ENCODE assay signal across 8 cellular contexts in the genomic region with DNA sequence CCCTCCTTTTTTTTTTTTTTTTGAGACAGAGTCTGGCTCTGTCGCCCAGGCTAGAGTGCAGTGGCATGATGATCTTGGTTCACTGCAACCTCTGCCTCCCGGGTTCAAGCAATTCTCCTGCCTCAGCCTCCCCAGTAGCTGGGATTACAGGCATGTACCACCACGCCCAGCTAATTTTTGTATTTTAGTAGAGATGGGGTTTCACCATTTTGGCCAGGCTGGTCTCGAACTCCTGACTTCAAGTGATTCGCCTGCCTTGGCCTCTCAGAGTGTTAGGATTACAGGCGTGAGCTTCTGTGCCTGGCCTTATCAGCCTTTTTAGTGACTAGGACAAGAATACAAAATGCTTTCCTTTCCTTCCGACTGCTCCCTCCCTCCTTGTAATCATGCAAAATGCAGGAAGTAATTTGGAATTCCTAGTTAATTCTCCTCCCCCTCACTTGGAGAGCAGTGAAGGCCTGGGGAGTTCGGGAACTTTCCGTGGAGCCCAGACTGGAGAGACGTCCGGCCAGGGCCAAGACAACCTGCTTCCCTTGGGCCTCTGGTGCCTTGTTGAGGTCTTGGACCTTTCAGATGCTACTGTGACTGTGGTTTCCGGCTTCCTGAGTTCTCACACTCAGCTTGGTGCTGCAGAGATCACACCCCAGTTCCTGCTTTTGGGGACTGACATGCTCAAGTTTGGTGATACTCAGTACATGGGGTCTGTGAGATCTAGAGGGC. TPM values are rescaled to one million over a fixed set of nuclear protein-coding genes. Genes with fewer than 3 reads are reported as not detected.
DNase-seq lines count a peak whose midpoint lies in the region; ATAC-seq and TF ChIP-seq lines count a peak whose summit lies in the region.
"Not testable (repeated sequence)": the region's sequence is repeated elsewhere in the genome, so short reads cannot be mapped to it uniquely, and the experiment has no call there.

No MANE protein-coding gene starts in this region.

- H3K9ac ChIP-seq in mucosa of rectum (ENCODE audit: low read depth in 1 of 2, low read length in 2 of 2): peak overlapping the region; percentile 24 to 49

- not testable (repeated sequence) for H3K36me3 ChIP-seq in CD4-positive, CD25-positive, alpha-beta regulatory T cell (ENCODE audit: control insufficient read depth, insufficient read depth, low read length); mucosa of rectum (ENCODE audit: control insufficient read depth in 2 of 2, insufficient read depth in 2 of 2, low read length in 2 of 2)

- not testable (repeated sequence) for TF ChIP-seq CTCF in fibroblast of mammary gland (conservative IDR thresholded peaks at IDR 0.05; ENCODE audit: control insufficient read depth, insufficient read depth, low read depth, low read length)

- peak; percentile 57 to 92 (median 77) for DNase-seq in CD4-positive, CD25-positive, alpha-beta regulatory T cell
- DNase-seq in T follicular helper cell (ENCODE audit: low read depth) (peak; percentile 55), activated gamma-delta T cell treated with Interleukin-2 at 50 U/mL for 16 hours (peak; percentile 71), fibroblast of mammary gland (ENCODE audit: low read depth) (peak; percentile 42)
- DNase-seq in stimulated activated CD4-positive, alpha-beta T cell treated with anti-CD3 and anti-CD28 coated beads, TNF-alpha, amount 100 ng/mL, for 4 hours (ENCODE audit: low read depth in 3 of 3): peak in 2 of 3 experiments; percentile 34 to 52

- H3K27me3 ChIP-seq in CD4-positive, CD25-positive, alpha-beta regulatory T cell (ENCODE audit: control insufficient read depth, insufficient read depth, low read length); mucosa of rectum (ENCODE audit: control insufficient read depth in 2 of 2, insufficient read depth in 2 of 2, low read length in 2 of 2): not testable (repeated sequence)

- not testable (repeated sequence) for H3K27me3 Mint-ChIP-seq in CD4-positive, CD25-positive, alpha-beta regulatory T cell

- H3K27ac ChIP-seq in CD4-positive, CD25-positive, alpha-beta regulatory T cell (ENCODE audit: insufficient read depth, low read length, poor library complexity, severe bottlenecking): peak overlapping the region; percentile 95
- peak overlapping the region; percentile 78 to 86 for H3K27ac ChIP-seq in mucosa of rectum (ENCODE audit: low read depth in 2 of 2, low read length in 2 of 2)

- H3K4me1 Mint-ChIP-seq in CD4-positive, CD25-positive, alpha-beta regulatory T cell: peaks cover 15 to 66% (median 34%) of the 10 kb centered on the region in 4 donors

- H3K4me3 ChIP-seq in CD4-positive, CD25-positive, alpha-beta regulatory T cell (ENCODE audit: low read depth, low read length): peak overlapping the region; percentile 86
- not testable (repeated sequence) for H3K4me3 ChIP-seq in fibroblast of mammary gland (ENCODE audit: control insufficient read depth, low read depth, low read length); mucosa of rectum (ENCODE audit: low read length in 2 of 2)

- not testable (repeated sequence) for H3K9me3 ChIP-seq in CD4-positive, CD25-positive, alpha-beta regulatory T cell (ENCODE audit: control insufficient read depth in 2 of 2, low read length in 2 of 2); mucosa of rectum (ENCODE audit: control insufficient read depth in 2 of 2, low read length in 2 of 2)

- H3K4me1 ChIP-seq in CD4-positive, CD25-positive, alpha-beta regulatory T cell (ENCODE audit: control insufficient read depth, insufficient read depth, low read length, poor library complexity, severe bottlenecking): peaks cover 63% of the 10 kb centered on the region
- peaks cover 20 to 25% of the 10 kb centered on the region in 2 donors for H3K4me1 ChIP-seq in mucosa of rectum (ENCODE audit: control insufficient read depth in 2 of 2, insufficient read depth in 2 of 2, low read length in 2 of 2)

- ATAC-seq in CD4-positive, CD25-positive, alpha-beta regulatory T cell (ENCODE audit: low read depth in 2 of 2): peak; percentile 24 to 38
- ATAC-seq in GM19438 (IDR thresholded peaks at IDR 0.05; ENCODE audit: low read depth, unreplicated experiment): peak; percentile 44
- ATAC-seq in HG03439 (IDR thresholded peaks at IDR 0.05; ENCODE audit: unreplicated experiment): peak; percentile 42

- not testable (repeated sequence) for H3K9me3 Mint-ChIP-seq in CD4-positive, CD25-positive, alpha-beta regulatory T cell

- not testable (repeated sequence) for H3K36me3 Mint-ChIP-seq in CD4-positive, CD25-positive, alpha-beta regulatory T cell

- peak overlapping the region; percentile 85 to 93 (median 91) for H3K4me3 Mint-ChIP-seq in CD4-positive, CD25-positive, alpha-beta regulatory T cell

- H3K27ac Mint-ChIP-seq in CD4-positive, CD25-positive, alpha-beta regulatory T cell: peak overlapping the region; percentile 99 to 100 (median 100)

RNA-seq across cellular contexts. Expression of gene PHF20, which starts 4.0 kb away (rescaled TPM):
- total RNA-seq in CD4-positive, CD25-positive, alpha-beta regulatory T cell: 159 TPM
- 100 to 1,000 TPM in 2 of 4 donors, 10 to 100 TPM in 2; 87.3 to 126 (median 100) TPM for polyA plus RNA-seq in CD4-positive, CD25-positive, alpha-beta regulatory T cell

RNA-seq across cellular contexts. Expression of gene RBM39, which starts 25.8 kb away (rescaled TPM):
- total RNA-seq in CD4-positive, CD25-positive, alpha-beta regulatory T cell: 1,180 TPM
- 100 to 1,000 TPM; 112 to 144 (median 117) TPM for polyA plus RNA-seq in CD4-positive, CD25-positive, alpha-beta regulatory T cell
